11 cellular contexts compared by ENCODE assay signal in genomic region chr12:116278667-116279066, GRCh38. TPM values are rescaled to one million over a fixed set of nuclear protein-coding genes. Genes with fewer than 3 reads are reported as not detected.
DNase-seq lines count a peak whose midpoint lies in the region; ATAC-seq, FAIRE-seq and TF ChIP-seq lines count a peak whose summit lies in the region.
"Had no signal": no experiment of that assay in that cellular context is flagged by ENCODE, and none has a peak within 500 bp of the region (broad histone marks: within the 10 kb centered on the region; RNA-seq: fewer than 3 reads in every experiment).

No MANE protein-coding gene starts in this region.

- no peaks in the 10 kb centered on the region for H3K9me3 ChIP-seq in NT2/D1 (ENCODE audit: insufficient read depth, low read length)

- FAIRE-seq in frontal cortex (lab: Jason Lieb, UNC): no peak
- no peak for FAIRE-seq in RCC 7860 (lab: Jason Lieb, UNC)
- FAIRE-seq: colon had no signal

- TF ChIP-seq CTCF in endothelial cell (IDR thresholded peaks at IDR 0.05; ENCODE audit: unreplicated experiment): no peak

- H3K36me3 Mint-ChIP-seq in activated naive CD4-positive, alpha-beta T cell treated with anti-CD3 and anti-CD28 coated beads, Interleukin-2, amount 10 ng/mL, durations not matched to agents 7 days and 5 days: peaks cover 6% of the 10 kb centered on the region
- H3K36me3 Mint-ChIP-seq in endothelial cell (ENCODE audit: low read depth, unreplicated experiment): peaks cover 10% of the 10 kb centered on the region
- H3K36me3 Mint-ChIP-seq in stimulated activated naive B cell treated with anti-CD40 and anti-IgM and Interleukin-4, amounts not matched to agents 10 μg/mL and 1 μg/mL and 100 μg/mL, for 72 hours: peaks cover 2 to 5% of the 10 kb centered on the region in 2 donors

- DNase-seq in activated naive CD4-positive, alpha-beta T cell treated with anti-CD3 and anti-CD28 coated beads, Interleukin-2, amount 10 ng/mL, durations not matched to agents 7 days and 5 days: no peak
- DNase-seq in activated naive CD4-positive, alpha-beta T cell (lab: John Stamatoyannopoulos, UW): no peak
- no peak for DNase-seq in NT2/D1 (ENCODE audit: low read depth, low spot score)
- DNase-seq in endothelial cell (ENCODE audit: low spot score): no peak
- DNase-seq in stimulated activated naive B cell treated with anti-CD40 and anti-IgM and Interleukin-4, amounts not matched to agents 10 μg/mL and 1 μg/mL and 100 μg/mL, for 72 hours: no peak
- no peak for DNase-seq in frontal cortex (ENCODE audit: low spot score in 2 of 2)
- no peak for DNase-seq in COR-L47 (lab: John Stamatoyannopoulos, UW)
- no peak for DNase-seq in RCC 7860 (ENCODE audit: low spot score)
- DNase-seq: Karpas-422, NCI-H446 had no signal

- H3K4me3 Mint-ChIP-seq in activated naive CD4-positive, alpha-beta T cell treated with anti-CD3 and anti-CD28 coated beads, Interleukin-2, amount 10 ng/mL, durations not matched to agents 7 days and 5 days: peak overlapping the region; percentile 79
- peak overlapping the region; percentile 96 for H3K4me3 Mint-ChIP-seq in endothelial cell (ENCODE audit: unreplicated experiment)
- peak overlapping the region; percentile 63 to 70 for H3K4me3 Mint-ChIP-seq in stimulated activated naive B cell treated with anti-CD40 and anti-IgM and Interleukin-4, amounts not matched to agents 10 μg/mL and 1 μg/mL and 100 μg/mL, for 72 hours

- peak overlapping the region; percentile 74 for H3K9ac ChIP-seq in NT2/D1 (ENCODE audit: insufficient read length, low read depth)

- H3K4me3 ChIP-seq in NT2/D1 (ENCODE audit: insufficient read length, low read depth): peak overlapping the region; percentile 43

- H3K27me3 Mint-ChIP-seq in activated naive CD4-positive, alpha-beta T cell treated with anti-CD3 and anti-CD28 coated beads, Interleukin-2, amount 10 ng/mL, durations not matched to agents 7 days and 5 days: peaks cover 21% of the 10 kb centered on the region
- peaks cover 11% of the 10 kb centered on the region for H3K27me3 Mint-ChIP-seq in endothelial cell (ENCODE audit: unreplicated experiment)
- H3K27me3 Mint-ChIP-seq in stimulated activated naive B cell treated with anti-CD40 and anti-IgM and Interleukin-4, amounts not matched to agents 10 μg/mL and 1 μg/mL and 100 μg/mL, for 72 hours: no peaks in the 10 kb centered on the region

- H3K4me1 ChIP-seq in NT2/D1 (ENCODE audit: insufficient read depth, insufficient read length): no peaks in the 10 kb centered on the region

- peaks cover 5% of the 10 kb centered on the region for H3K36me3 ChIP-seq in NT2/D1 (ENCODE audit: insufficient read depth, insufficient read length, low read length)

- peak overlapping the region; percentile 88 for H3K27ac Mint-ChIP-seq in activated naive CD4-positive, alpha-beta T cell treated with anti-CD3 and anti-CD28 coated beads, Interleukin-2, amount 10 ng/mL, durations not matched to agents 7 days and 5 days
- H3K27ac Mint-ChIP-seq in endothelial cell (ENCODE audit: unreplicated experiment): peak overlapping the region; percentile 5
- H3K27ac Mint-ChIP-seq in stimulated activated naive B cell treated with anti-CD40 and anti-IgM and Interleukin-4, amounts not matched to agents 10 μg/mL and 1 μg/mL and 100 μg/mL, for 72 hours: peak overlapping the region; percentile 84

- CTCF ChIA-PET in activated naive CD4-positive, alpha-beta T cell treated with anti-CD3 and anti-CD28 coated beads, Interleukin-2, amount 10 ng/mL, durations not matched to agents 7 days and 5 days (lab: Charles Lee): interaction anchor here (0.7 to 1.9 kb wide), 4 partner anchors 42 to 324 kb away, joined by 3 to 6 read pairs (median 3); partner anchors contain the start of gene MAP1LC3B2

- no peaks in the 10 kb centered on the region for H3K9me3 Mint-ChIP-seq in activated naive CD4-positive, alpha-beta T cell treated with anti-CD3 and anti-CD28 coated beads, Interleukin-2, amount 10 ng/mL, durations not matched to agents 7 days and 5 days
- H3K9me3 Mint-ChIP-seq in endothelial cell (ENCODE audit: unreplicated experiment): no peaks in the 10 kb centered on the region
- H3K9me3 Mint-ChIP-seq in stimulated activated naive B cell treated with anti-CD40 and anti-IgM and Interleukin-4, amounts not matched to agents 10 μg/mL and 1 μg/mL and 100 μg/mL, for 72 hours: no peaks in the 10 kb centered on the region

- no peak for ATAC-seq in stimulated activated naive B cell treated with anti-CD40 and anti-IgM and Interleukin-4, amounts not matched to agents 10 μg/mL and 1 μg/mL and 100 μg/mL, for 72 hours (replicated peaks)

- peaks cover 43% of the 10 kb centered on the region for H3K4me1 Mint-ChIP-seq in activated naive CD4-positive, alpha-beta T cell treated with anti-CD3 and anti-CD28 coated beads, Interleukin-2, amount 10 ng/mL, durations not matched to agents 7 days and 5 days
- peaks cover 43% of the 10 kb centered on the region for H3K4me1 Mint-ChIP-seq in endothelial cell (ENCODE audit: unreplicated experiment)
- H3K4me1 Mint-ChIP-seq in stimulated activated naive B cell treated with anti-CD40 and anti-IgM and Interleukin-4, amounts not matched to agents 10 μg/mL and 1 μg/mL and 100 μg/mL, for 72 hours: peaks cover 23 to 57% of the 10 kb centered on the region in 2 donors

- H3K27me3 ChIP-seq in NT2/D1 (ENCODE audit: insufficient read depth, insufficient read length): no peaks in the 10 kb centered on the region

RNA-seq across cellular contexts. Expression of gene MED13L, which starts 1.2 kb away (rescaled TPM):
- total RNA-seq in endothelial cell (ENCODE audit: unreplicated experiment): 97.0 TPM
- total RNA-seq in frontal cortex: 164 TPM

Comparison
In these comparisons a context has a peak if more than half of its experiments do, and no peak if none do; other contexts are left out.
1. H3K27ac Mint-ChIP-seq: peak in every context shown above with its lines; median percentile 88 in activated naive CD4-positive, alpha-beta T cell treated with anti-CD3 and anti-CD28 coated beads, Interleukin-2, amount 10 ng/mL, durations not matched to agents 7 days and 5 days; 84 in stimulated activated naive B cell treated with anti-CD40 and anti-IgM and Interleukin-4, amounts not matched to agents 10 μg/mL and 1 μg/mL and 100 μg/mL, for 72 hours; 5 in endothelial cell.